7 cellular contexts compared by ENCODE assay signal in the genomic region with DNA sequence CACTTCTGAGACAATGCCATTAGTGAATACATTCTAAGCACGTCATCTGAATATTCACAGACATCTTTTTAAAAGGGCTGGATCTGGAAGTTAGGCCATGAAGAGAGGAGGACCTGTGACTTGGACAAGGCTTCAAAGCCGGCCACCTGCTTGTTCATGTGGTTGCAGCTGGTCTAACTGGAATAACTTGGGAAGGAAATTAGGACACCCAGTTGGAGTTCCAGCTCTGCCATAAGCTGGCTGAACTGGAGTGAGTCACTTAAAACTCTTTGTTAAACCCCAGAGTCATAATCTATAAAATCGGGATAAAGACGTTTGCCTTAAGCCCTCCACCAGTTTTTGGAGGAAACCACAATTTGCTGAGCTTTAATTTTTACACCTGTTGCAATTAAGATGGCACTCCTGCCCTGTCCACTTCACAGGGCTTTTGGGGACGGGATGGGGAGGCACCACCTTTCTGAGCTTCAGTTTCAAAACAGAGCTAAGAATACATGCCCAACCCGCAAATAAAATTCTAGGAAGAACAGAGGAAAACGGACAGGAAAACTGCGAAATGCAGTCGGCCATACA. TPM values are rescaled to one million over a fixed set of nuclear protein-coding genes. Genes with fewer than 3 reads are reported as not detected.
DNase-seq lines count a peak whose midpoint lies in the region; ATAC-seq, FAIRE-seq and TF ChIP-seq lines count a peak whose summit lies in the region.

No MANE protein-coding gene starts in this region.

- FAIRE-seq in urothelium cell line (lab: Jason Lieb, UNC): no peak

- ATAC-seq in body of pancreas: no peak
- no peak for ATAC-seq in GM18907 (IDR thresholded peaks at IDR 0.05; ENCODE audit: unreplicated experiment)

- no peak for TF ChIP-seq EP300 in Ishikawa (IDR thresholded peaks at IDR 0.05; ENCODE audit: borderline replicate concordance)

- TF ChIP-seq POLR2A in body of pancreas (IDR thresholded peaks at IDR 0.05): no peak

- TF ChIP-seq CTCF in GM12864 (IDR thresholded peaks at IDR 0.05; ENCODE audit: low read depth, low read length, missing control alignments): no peak
- TF ChIP-seq CTCF in body of pancreas (IDR thresholded peaks at IDR 0.05): no peak

- no peaks in the 10 kb centered on the region for H3K36me3 ChIP-seq in body of pancreas (replicated peaks in 1 of 2; ENCODE audit: insufficient read depth in 1 of 2, low read depth in 2 of 2)

- intact Hi-C loops in body of pancreas (cut with DNase I): loop anchor here (10.0 kb wide), 1 partner anchor 81 kb away; the partner anchor contains the start of gene NR4A3

- no peak for TF ChIP-seq RAD21 in Ishikawa (IDR thresholded peaks at IDR 0.05; ENCODE audit: low read depth)

- peaks cover 18% of the 10 kb centered on the region for H3K4me1 ChIP-seq in body of pancreas

- WGBS in body of pancreas, 2 donors: 11 to 12% methylated on average over 9 of the region's 9 CpGs

- H3K9me3 ChIP-seq in body of pancreas: no peaks in the 10 kb centered on the region

- peak overlapping the region; percentile 94 to 100 (median 98) for H3K27ac ChIP-seq in body of pancreas

- H3K27me3 ChIP-seq in body of pancreas: no peaks in the 10 kb centered on the region

- DNase-seq in GM12864 (ENCODE audit: low read depth) (no peak), body of pancreas (peak; percentile 28 to 58 (median 46)), lung microvascular endothelial cell (ENCODE audit: low read depth in 2 of 2) (peak; percentile 13 to 31), urothelium cell line (ENCODE audit: low spot score) (peak; percentile 4)
- DNase-seq in stimulated activated CD4-positive, alpha-beta T cell treated with anti-CD3 and anti-CD28 coated beads, Interleukin-2, amount 100 ng/mL, for 24 hours: no peak

- H3K4me3 ChIP-seq in GM12864 (ENCODE audit: low read depth, low read length) (peak overlapping the region; percentile 93), body of pancreas (peak overlapping the region; percentile 47 to 91)

TF ChIP-seq in Ishikawa, 13 proteins besides CTCF, POLR2A, EP300 and RAD21:
- no peak for TF ChIP-seq ZBTB7A (IDR thresholded peaks at IDR 0.05; ENCODE audit: low read depth)
- TF ChIP-seq, protein P1, sequence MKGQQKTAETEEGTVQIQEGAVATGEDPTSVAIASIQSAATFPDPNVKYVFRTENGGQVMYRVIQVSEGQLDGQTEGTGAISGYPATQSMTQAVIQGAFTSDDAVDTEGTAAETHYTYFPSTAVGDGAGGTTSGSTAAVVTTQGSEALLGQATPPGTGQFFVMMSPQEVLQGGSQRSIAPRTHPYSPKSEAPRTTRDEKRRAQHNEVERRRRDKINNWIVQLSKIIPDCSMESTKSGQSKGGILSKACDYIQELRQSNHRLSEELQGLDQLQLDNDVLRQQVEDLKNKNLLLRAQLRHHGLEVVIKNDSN (IDR thresholded peaks at IDR 0.05): no peak
- TF ChIP-seq FOXM1 (IDR thresholded peaks at IDR 0.05; ENCODE audit: borderline replicate concordance, low read depth): no peak
- TF ChIP-seq CREB1 (IDR thresholded peaks at IDR 0.05; ENCODE audit: low read depth): no peak
- no peak for TF ChIP-seq NFIC (IDR thresholded peaks at IDR 0.05)
- TF ChIP-seq TAF1 (IDR thresholded peaks at IDR 0.05; ENCODE audit: low read depth): no peak
- TF ChIP-seq, protein P2, sequence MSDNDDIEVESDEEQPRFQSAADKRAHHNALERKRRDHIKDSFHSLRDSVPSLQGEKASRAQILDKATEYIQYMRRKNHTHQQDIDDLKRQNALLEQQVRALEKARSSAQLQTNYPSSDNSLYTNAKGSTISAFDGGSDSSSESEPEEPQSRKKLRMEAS (IDR thresholded peaks at IDR 0.05): peak; percentile 80
- TF ChIP-seq CEBPB (IDR thresholded peaks at IDR 0.05): no peak
TF ChIP-seq in Ishikawa: peak in this region for 1.

RNA-seq across cellular contexts. Expression of gene STX17, which starts 0.5 kb away (rescaled TPM):
- total RNA-seq in body of pancreas: 10 to 100 TPM; 29.8 to 73.2 TPM
- total RNA-seq in lung microvascular endothelial cell: 11.6 and 11.9 TPM in 2 replicates

Comparison
In these comparisons a context has a peak if more than half of its experiments do, and no peak if none do; other contexts are left out.
1. DNase-seq: peak in body of pancreas (4 of 4), lung microvascular endothelial cell (2 of 2) and urothelium cell line (single experiment); none in GM12864 (single experiment) and stimulated activated CD4-positive, alpha-beta T cell treated with anti-CD3 and anti-CD28 coated beads, Interleukin-2, amount 100 ng/mL, for 24 hours (0 of 2).